In the genomic region with DNA sequence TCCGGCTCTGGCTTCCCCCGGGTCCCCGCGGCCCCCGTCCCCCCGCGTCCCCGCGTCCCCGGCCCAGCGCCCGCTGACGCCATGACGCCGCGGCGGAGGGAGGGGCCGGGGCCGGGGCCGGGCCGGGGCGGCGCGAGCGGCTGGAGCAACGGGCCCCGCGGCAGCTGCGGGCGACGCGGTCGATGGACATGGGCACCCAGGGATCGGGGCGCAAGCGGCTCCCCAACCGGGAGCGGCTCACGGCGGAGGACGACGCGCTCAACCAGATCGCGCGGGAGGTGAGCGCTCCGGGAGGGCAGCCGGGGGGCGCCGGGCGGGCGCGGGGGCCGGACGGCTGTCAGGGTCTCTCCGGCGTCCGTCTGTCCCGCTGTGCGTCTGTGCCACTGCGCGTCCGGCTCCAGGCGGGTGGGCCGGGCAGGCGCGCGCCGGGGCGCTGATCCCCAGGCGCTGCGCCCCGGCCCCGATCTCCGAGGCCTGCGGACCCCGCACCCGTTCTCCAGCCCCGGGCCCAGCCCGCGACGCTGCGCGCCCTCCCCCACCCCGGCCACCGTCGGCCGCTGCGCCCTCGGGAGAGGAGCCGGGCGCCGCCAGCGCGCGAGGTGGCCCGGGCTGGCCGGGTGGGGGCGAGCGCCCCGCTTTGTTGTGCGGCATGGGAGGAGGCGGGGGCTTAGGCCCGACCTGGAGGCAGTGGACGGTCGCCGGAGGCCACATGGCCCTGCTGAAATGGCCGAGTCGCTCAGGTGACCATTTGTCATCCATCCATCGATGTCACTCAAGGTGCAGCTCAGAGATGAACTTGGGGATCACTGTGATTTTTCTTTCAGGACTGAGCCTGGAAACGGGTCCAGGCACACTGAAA, we compare ENCODE assay signal across 8 cellular contexts. TPM values are rescaled to one million over a fixed set of nuclear protein-coding genes. Genes with fewer than 3 reads are reported as not detected.
A peak's percentile ranks its signal among the peaks of the same experiment; 100 is the strongest.
DNase-seq lines count a peak whose midpoint lies in the region; FAIRE-seq and TF ChIP-seq lines count a peak whose summit lies in the region.

A gene with protein sequence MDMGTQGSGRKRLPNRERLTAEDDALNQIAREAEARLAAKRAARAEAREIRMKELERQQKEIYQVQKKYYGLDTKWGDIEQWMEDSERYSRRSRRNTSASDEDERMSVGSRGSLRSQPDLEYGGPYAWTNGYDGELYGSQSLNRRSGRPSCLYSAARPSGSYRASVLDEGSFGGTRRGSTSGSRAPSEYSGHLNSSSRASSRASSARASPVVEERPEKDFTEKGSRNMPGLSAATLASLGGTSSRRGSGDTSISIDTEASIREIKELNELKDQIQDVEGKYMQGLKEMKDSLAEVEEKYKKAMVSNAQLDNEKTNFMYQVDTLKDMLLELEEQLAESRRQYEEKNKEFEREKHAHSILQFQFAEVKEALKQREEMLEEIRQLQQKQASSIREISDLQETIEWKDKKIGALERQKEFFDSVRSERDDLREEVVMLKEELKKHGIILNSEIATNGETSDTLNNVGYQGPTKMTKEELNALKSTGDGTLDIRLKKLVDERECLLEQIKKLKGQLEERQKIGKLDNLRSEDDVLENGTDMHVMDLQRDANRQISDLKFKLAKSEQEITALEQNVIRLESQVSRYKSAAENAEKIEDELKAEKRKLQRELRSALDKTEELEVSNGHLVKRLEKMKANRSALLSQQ (plus strand): TSS at position 125 of the 859 bp plus-strand sequence. CDS start 58 bp downstream, at position 183.

- no peak for TF ChIP-seq CTCF in D721Med (IDR thresholded peaks at IDR 0.05; ENCODE audit: insufficient read depth, missing control alignments)
- no peak for TF ChIP-seq CTCF in mammary epithelial cell (conservative IDR thresholded peaks at IDR 0.05 in 1 of 2, IDR thresholded peaks at IDR 0.05 in 1 of 2; ENCODE audit: extremely low read depth in 1 of 2, insufficient read depth in 1 of 2, low read depth in 1 of 2, low read length in 2 of 2)
- no peak for TF ChIP-seq CTCF in keratinocyte (optimal IDR thresholded peaks at IDR 0.05 in 1 of 3, IDR thresholded peaks at IDR 0.05 in 1 of 3, conservative IDR thresholded peaks at IDR 0.05 in 1 of 3; ENCODE audit: extremely low read depth in 1 of 3, insufficient read depth in 2 of 3, low read length in 3 of 3)

- DNase-seq in D721Med (ENCODE audit: insufficient read length, low spot score): peak; percentile 76
- peak; percentile 63 for DNase-seq in NCI-H2227 (lab: John Stamatoyannopoulos, UW; ENCODE audit: unreplicated experiment)
- no peak for DNase-seq in mammary epithelial cell
- no peak for DNase-seq in keratinocyte (ENCODE audit: low read depth, low spot score)
- DNase-seq in GDM1 (lab: John Stamatoyannopoulos, UW): no peak
- no peak for DNase-seq in DMS79 (lab: John Stamatoyannopoulos, UW)
- no peak for DNase-seq in SHP77 (lab: John Stamatoyannopoulos, UW)

- BruUV-seq in mammary epithelial cell (replicated peaks; lab: Mats Ljungman, UMichigan): no TSS peak

- H3K4me3 ChIP-seq in mammary epithelial cell (replicated peaks in 1 of 3; ENCODE audit: insufficient read depth in 1 of 3, low read depth in 2 of 3, low read length in 3 of 3): peak within 1 kb of the TSS in 2 of 3 experiments; percentile 46 to 47
- peak within 1 kb of the TSS; percentile 35 to 48 (median 38) for H3K4me3 ChIP-seq in keratinocyte (ENCODE audit: control insufficient read depth in 2 of 3, extremely low read depth in 1 of 3, insufficient read depth in 2 of 3, low read depth in 1 of 3, low read length in 3 of 3)
- peak within 1 kb of the TSS; percentile 40 to 77 (median 59) for H3K4me3 ChIP-seq in skin epidermis

- in situ Hi-C loops in mammary epithelial cell (cut with MboI; ENCODE audit: low sequenced_read_pairs in 2 of 2): no loop called here

- CTCF ChIA-PET in mammary epithelial cell (lab: Charles Lee; ENCODE audit: low non-redundant PET): no interaction called here

- 10% methylated on average over 4 of the region's 112 CpGs for WGBS in mammary epithelial cell (ENCODE audit: low coverage, missing lambda C conversion rate)

- H3K9ac ChIP-seq in mammary epithelial cell (ENCODE audit: insufficient read depth, low read length) (no peak within 1 kb of the TSS), keratinocyte (ENCODE audit: control insufficient read depth, extremely low read depth, insufficient read depth, low read length) (no peak within 1 kb of the TSS)

- H3K36me3 ChIP-seq in mammary epithelial cell (ENCODE audit: insufficient read depth, low read length) (no peaks in the 10 kb centered on the region), keratinocyte (ENCODE audit: control insufficient read depth in 2 of 2, extremely low read depth in 1 of 2, insufficient read depth in 2 of 2, low read length in 2 of 2) (no peaks in the 10 kb centered on the region)

- FAIRE-seq in D721Med (lab: Jason Lieb, UNC) (no peak), keratinocyte (lab: Jason Lieb, UNC) (no peak)

- dilution Hi-C loops in mammary epithelial cell (cut with HindIII; ENCODE audit: low sequenced_read_pairs) (no loop called here), keratinocyte (cut with MboI; ENCODE audit: extremely low pct_ligation_motif_present, low sequenced_read_pairs) (no loop called here)

- H3K4me2 ChIP-seq in mammary epithelial cell (ENCODE audit: insufficient read depth, low read depth, low read length) (peak within 1 kb of the TSS; percentile 73), keratinocyte (ENCODE audit: control insufficient read depth, extremely low read depth, insufficient read depth, low read depth, low read length) (peak within 1 kb of the TSS; percentile 75)

- H3K27ac ChIP-seq in mammary epithelial cell (ENCODE audit: insufficient read depth, low read depth, low read length) (no peak within 1 kb of the TSS), keratinocyte (ENCODE audit: control insufficient read depth, insufficient read depth, low read length) (no peak within 1 kb of the TSS), skin epidermis (peak within 1 kb of the TSS in 15 of 21 experiments; percentile 17 to 88 (median 74))

- H2AFZ ChIP-seq in mammary epithelial cell (ENCODE audit: low read depth, low read length) (peak within 1 kb of the TSS; percentile 59), keratinocyte (ENCODE audit: control insufficient read depth, low read length) (peak within 1 kb of the TSS; percentile 13)

- H3K9me3 ChIP-seq in mammary epithelial cell (replicated peaks; ENCODE audit: insufficient read depth, low read length) (no peaks in the 10 kb centered on the region), keratinocyte (ENCODE audit: control insufficient read depth, low read depth, low read length) (no peaks in the 10 kb centered on the region)

- H3K4me1 ChIP-seq in mammary epithelial cell (ENCODE audit: insufficient read depth, low read length) (peaks cover 6% of the 10 kb centered on the region), keratinocyte (ENCODE audit: control insufficient read depth, extremely low read depth, insufficient read depth, low read length) (no peaks in the 10 kb centered on the region)

- no peaks in the 10 kb centered on the region for H4K20me1 ChIP-seq in mammary epithelial cell (ENCODE audit: insufficient read depth, low read length)
- H4K20me1 ChIP-seq in keratinocyte (ENCODE audit: control insufficient read depth, extremely low read depth, insufficient read depth, low read length): no peaks in the 10 kb centered on the region

- H3K27me3 ChIP-seq in mammary epithelial cell (ENCODE audit: insufficient read depth, low read length): peaks cover 21% of the 10 kb centered on the region
- H3K27me3 ChIP-seq in keratinocyte (ENCODE audit: control insufficient read depth, extremely low read depth, insufficient read depth, low read length): peaks cover 72% of the 10 kb centered on the region

- intact Hi-C loops in mammary epithelial cell (cut with micrococcal nuclease): no loop called here

- H3K79me2 ChIP-seq in mammary epithelial cell (ENCODE audit: insufficient read depth, low read length): no peaks in the 10 kb centered on the region
- no peaks in the 10 kb centered on the region for H3K79me2 ChIP-seq in keratinocyte (ENCODE audit: control insufficient read depth, insufficient read depth, low read length)

- H3K9me1 ChIP-seq in keratinocyte (ENCODE audit: control insufficient read depth, extremely low read depth, insufficient read depth, low read length): no peaks in the 10 kb centered on the region

RNA-seq across cellular contexts. Expression of the gene that starts here (rescaled TPM):
- total RNA-seq in mammary epithelial cell: 100 to 1,000 TPM in 1 of 2 donors, 10 to 100 TPM in 1; 69.8 to 188 TPM
- polyA plus RNA-seq in mammary epithelial cell: 71.9 TPM
- polyA minus RNA-seq in mammary epithelial cell: 58.4 TPM
- polyA plus RNA-seq in keratinocyte: 69.7 to 115 TPM (median 112 TPM) in 3 replicates
- polyA plus RNA-seq in keratinocyte (2011; ENCODE audit: low read depth): 305 TPM
- polyA plus RNA-seq in keratinocyte (2011; cell fraction: cytosol; rRNA removed): 67.2 and 85.7 TPM in 2 replicates
- 110 and 143 TPM in 2 replicates for polyA plus RNA-seq in keratinocyte (2011; cell fraction: nucleus; rRNA removed)
- polyA plus RNA-seq in keratinocyte (2012; ENCODE audit: low replicate concordance): 74.2 and 112 TPM in 2 replicates
- 31.8 to 118 TPM (median 45.0 TPM) in 3 replicates for polyA minus RNA-seq in keratinocyte
- 40.3 TPM for polyA minus RNA-seq in keratinocyte (2011; cell fraction: cytosol; rRNA and poly(A)+ RNA removed)
- polyA minus RNA-seq in keratinocyte (2011; cell fraction: nucleus; rRNA and poly(A)+ RNA removed): 62.3 and 149 TPM in 2 replicates

Comparison
In these comparisons a context has a peak if more than half of its experiments do, and no peak if none do; other contexts are left out.
1. DNase-seq: peak in D721Med (single experiment) and NCI-H2227 (single experiment); none in mammary epithelial cell (single experiment), keratinocyte (single experiment), GDM1 (single experiment), DMS79 (single experiment) and SHP77 (0 of 2).
2. H3K27ac ChIP-seq: peak in skin epidermis (15 of 21); none in mammary epithelial cell (single experiment) and keratinocyte (single experiment).
3. Peak in every context shown above with its lines, with median percentiles within 50 percentile points of each other: H3K4me3 ChIP-seq.